Comparison of ENCODE assay signal across 18 cellular contexts in genomic region chr11:47105974-47106373, GRCh38.
"Had no signal": no experiment of that assay in that cellular context is flagged by ENCODE, and none has a peak within 500 bp of the region (broad histone marks: within the 10 kb centered on the region; RNA-seq: fewer than 3 reads in every experiment).

No MANE protein-coding gene starts in this region.

- H3K27ac Mint-ChIP-seq: activated CD4-positive, alpha-beta T cell treated with anti-CD3 and anti-CD28 coated beads, Interleukin-2, amount 10 ng/mL, durations not matched to agents 24 days and 14 days; stimulated activated naive CD8-positive, alpha-beta T cell treated with anti-CD3 and anti-CD28 coated beads, Interleukin-15, amount 100 ng/mL, for 72 hours had no signal

- FAIRE-seq: astrocyte, bronchial epithelial cell had no signal

- H3K27me3 Mint-ChIP-seq: activated CD4-positive, alpha-beta T cell treated with anti-CD3 and anti-CD28 coated beads, Interleukin-2, amount 10 ng/mL, durations not matched to agents 24 days and 14 days; stimulated activated naive CD8-positive, alpha-beta T cell treated with anti-CD3 and anti-CD28 coated beads, Interleukin-15, amount 100 ng/mL, for 72 hours had no signal

- ATAC-seq: activated T-cell treated with anti-CD3 and anti-CD28 coated beads, Interleukin-2, amount 50 U/mL, for 4 hours; psoas muscle; right cardiac atrium; stimulated activated naive CD8-positive, alpha-beta T cell treated with anti-CD3 and anti-CD28 coated beads, Interleukin-15, amount 100 ng/mL, for 72 hours; upper lobe of right lung had no signal

- H3K36me3 ChIP-seq: upper lobe of right lung had no signal

- H3K9me2 ChIP-seq: SK-N-SH had no signal

- H3K4me3 ChIP-seq: lung, psoas muscle, testis, upper lobe of right lung had no signal

- H3K9ac ChIP-seq: SK-N-SH had no signal

- H3K4me3 Mint-ChIP-seq: activated CD4-positive, alpha-beta T cell treated with anti-CD3 and anti-CD28 coated beads, Interleukin-2, amount 10 ng/mL, durations not matched to agents 24 days and 14 days; activated T-cell treated with anti-CD3 and anti-CD28 coated beads, Interleukin-2, amount 50 U/mL, for 4 hours; neural crest cell; stimulated activated naive CD8-positive, alpha-beta T cell treated with anti-CD3 and anti-CD28 coated beads, Interleukin-15, amount 100 ng/mL, for 72 hours had no signal

- H3K9me3 ChIP-seq: psoas muscle, SK-N-SH, testis, upper lobe of right lung had no signal

- H3K9me3 Mint-ChIP-seq: activated CD4-positive, alpha-beta T cell treated with anti-CD3 and anti-CD28 coated beads, Interleukin-2, amount 10 ng/mL, durations not matched to agents 24 days and 14 days; activated T-cell treated with anti-CD3 and anti-CD28 coated beads, Interleukin-2, amount 50 U/mL, for 4 hours; neural crest cell; stimulated activated naive CD8-positive, alpha-beta T cell treated with anti-CD3 and anti-CD28 coated beads, Interleukin-15, amount 100 ng/mL, for 72 hours had no signal

- H3K4me1 ChIP-seq: psoas muscle, testis had no signal

- DNase-seq: activated CD4-positive, alpha-beta T cell treated with anti-CD3 and anti-CD28 coated beads, Interleukin-2, amount 10 ng/mL, durations not matched to agents 24 days and 14 days; activated CD8-positive, alpha-beta memory T cell treated with anti-CD3 and anti-CD28 coated beads, Interleukin-2, amount 50 U/mL, for 4 hours; activated effector memory CD4-positive, alpha-beta T cell treated with anti-CD3 and anti-CD28 coated beads, Interleukin-2, amount 50 U/mL, for 16 hours; activated naive CD4-positive, alpha-beta T cell treated with anti-CD3 and anti-CD28 coated beads, Interleukin-2, amount 50 U/mL, for 16 hours; activated T-cell treated with anti-CD3 and anti-CD28 coated beads, Interleukin-2, amount 50 U/mL, for 4 hours; foreskin fibroblast; psoas muscle; right cardiac atrium; SK-N-SH; stimulated activated naive CD8-positive, alpha-beta T cell treated with anti-CD3 and anti-CD28 coated beads, Interleukin-15, amount 100 ng/mL, for 72 hours; T-helper 1 cell; T1000; testis; upper lobe of right lung had no signal

- H3K4me1 Mint-ChIP-seq: activated CD4-positive, alpha-beta T cell treated with anti-CD3 and anti-CD28 coated beads, Interleukin-2, amount 10 ng/mL, durations not matched to agents 24 days and 14 days had no signal

- H3K4me2 ChIP-seq: SK-N-SH had no signal

- H3K27ac ChIP-seq: psoas muscle, testis had no signal

- H3K27me3 ChIP-seq: testis, upper lobe of right lung had no signal
